ENCODE assay signal across 7 cellular contexts in genomic region chr3:179608931-179609720, GRCh38. TPM values are rescaled to one million over a fixed set of nuclear protein-coding genes. Genes with fewer than 3 reads are reported as not detected.
A peak's percentile ranks its signal among the peaks of the same experiment; 100 is the strongest.
DNase-seq lines count a peak whose midpoint lies in the region; ATAC-seq lines count a peak whose summit lies in the region.

No MANE protein-coding gene starts in this region.

- peak; percentile 51 for ATAC-seq in GM19035 (IDR thresholded peaks at IDR 0.05; ENCODE audit: unreplicated experiment)
- ATAC-seq in HG02763 (IDR thresholded peaks at IDR 0.05; ENCODE audit: unreplicated experiment) = peak; percentile 42
- peak; percentile 18 to 22 for ATAC-seq in naive B cell (ENCODE audit: low read depth in 2 of 2)
- ATAC-seq in left colon = no peak

- H3K27me3 Mint-ChIP-seq in naive B cell = no peaks in the 10 kb centered on the region

- DNase-seq in NCI-H524 treated with DMSO at 0.1 percent for 48 hours (lab: John Stamatoyannopoulos, UW) = peak; percentile 5
- peak; percentile 12 for DNase-seq in naive B cell
- no peak for DNase-seq in HK-2 (ENCODE audit: unreplicated experiment)
- no peak for DNase-seq in NCI-H345 treated with DMSO at 0.1 percent for 48 hours (lab: John Stamatoyannopoulos, UW; ENCODE audit: unreplicated experiment)
- no peak for DNase-seq in left colon

- peaks cover 0 to 7% of the 10 kb centered on the region in 2 donors for H3K36me3 Mint-ChIP-seq in naive B cell

- peak overlapping the region; percentile 6 to 96 (median 88) for H3K27ac Mint-ChIP-seq in naive B cell

- intact Hi-C loops in left colon (cut with DNase I, micrococcal nuclease) = no loop called here

- H3K4me1 Mint-ChIP-seq in naive B cell = peaks cover 47 to 65% (median 58%) of the 10 kb centered on the region in 3 donors

- peak overlapping the region in 7 of 8 donors; percentile 4 to 64 (median 16) for H3K4me3 Mint-ChIP-seq in naive B cell

- no peaks in the 10 kb centered on the region for H3K9me3 Mint-ChIP-seq in naive B cell

RNA-seq across cellular contexts. Expression of gene NDUFB5, which starts 4.5 kb away (rescaled TPM):
- 100 to 1,000 TPM in 1 of 6 donors, 10 to 100 TPM in 5; 52.3 to 102 (median 77.4) TPM for polyA plus RNA-seq in naive B cell (ENCODE audit: low read depth in 6 of 6)
- 100 to 1,000 TPM; 141 to 143 TPM for total RNA-seq in left colon

RNA-seq across cellular contexts. Expression of gene MRPL47, which starts 4.7 kb away (rescaled TPM):
- 10 to 100 TPM; 33.0 to 51.2 (median 45.7) TPM for polyA plus RNA-seq in naive B cell (ENCODE audit: low read depth in 6 of 6)
- total RNA-seq in left colon = 10 to 100 TPM; 29.5 to 37.9 TPM

RNA-seq across cellular contexts. Expression of gene USP13, which starts 43.7 kb away (rescaled TPM):
- 10 to 100 TPM in 2 of 6 donors, 1 to 10 TPM in 4; 4.9 to 18.5 (median 8.3) TPM for polyA plus RNA-seq in naive B cell (ENCODE audit: low read depth in 6 of 6)
- 1 to 10 TPM; 3.6 to 4.3 TPM for total RNA-seq in left colon

RNA-seq across cellular contexts. Expression of gene ACTL6A, which starts 46.4 kb away (rescaled TPM):
- 10 to 100 TPM; 26.9 to 48.6 (median 31.8) TPM for polyA plus RNA-seq in naive B cell (ENCODE audit: low read depth in 6 of 6)
- total RNA-seq in left colon = 10 to 100 TPM; 31.9 to 33.0 TPM

Comparison
In these comparisons a context has a peak if more than half of its experiments do, and no peak if none do; other contexts are left out.
1. DNase-seq: peak in NCI-H524 treated with DMSO at 0.1 percent for 48 hours (single experiment) and naive B cell (single experiment); none in HK-2 (single experiment), NCI-H345 treated with DMSO at 0.1 percent for 48 hours (single experiment) and left colon (0 of 2).